15 cellular contexts compared by ENCODE assay signal in the genomic region with DNA sequence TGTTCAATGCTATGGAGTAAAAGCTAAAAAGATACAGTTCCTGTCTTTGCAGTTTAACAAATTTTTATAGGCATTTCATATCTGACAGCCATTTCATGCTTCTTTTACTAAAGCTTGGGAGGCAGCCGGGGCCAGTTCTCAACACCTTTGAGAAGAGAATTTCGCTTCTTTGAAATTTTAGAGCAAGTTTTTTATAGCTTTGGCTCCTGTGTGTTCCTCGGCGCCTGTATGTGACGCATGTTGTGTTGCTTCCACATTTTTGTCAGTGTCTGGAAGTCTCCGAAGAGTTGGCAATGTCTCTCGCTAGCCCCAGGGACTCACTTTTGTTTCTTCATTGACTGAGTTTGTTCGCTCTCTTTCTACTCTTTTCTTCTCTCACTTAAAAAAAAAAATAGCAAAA.
DNase-seq lines count a peak whose midpoint lies in the region; ATAC-seq and TF ChIP-seq lines count a peak whose summit lies in the region.
"Had no signal": no experiment of that assay in that cellular context is flagged by ENCODE, and none has a peak within 500 bp of the region (broad histone marks: within the 10 kb centered on the region; RNA-seq: fewer than 3 reads in every experiment).

No MANE protein-coding gene starts in this region.

- no peak for ATAC-seq in activated naive CD4-positive, alpha-beta T cell treated with anti-CD3 and anti-CD28 coated beads, Interleukin-2, amount 50 U/mL, for 72 hours
- ATAC-seq in GM21390 (IDR thresholded peaks at IDR 0.05; ENCODE audit: unreplicated experiment): no peak
- ATAC-seq: A549 had no signal

- H3K4me3 ChIP-seq in dorsolateral prefrontal cortex: peak overlapping the region in 8 of 59 donors; percentile 8 to 30 (median 16)
- H3K4me3 ChIP-seq: A549 had no signal

- H3K27ac ChIP-seq in dorsolateral prefrontal cortex: peak overlapping the region in 16 of 59 donors; percentile 4 to 65 (median 34)
- H3K27ac ChIP-seq: A549, C4-2B had no signal

- intact Hi-C loops in dorsolateral prefrontal cortex (cut with DNase I): no loop called here

- H3K27ac Mint-ChIP-seq in activated naive CD4-positive, alpha-beta T cell treated with anti-CD3 and anti-CD28 coated beads, Interleukin-2, amount 50 U/mL, for 72 hours: no peak overlapping the region
- H3K27ac Mint-ChIP-seq: CD4-positive, alpha-beta memory T cell; H9 had no signal

- H3K36me3 Mint-ChIP-seq in activated naive CD4-positive, alpha-beta T cell treated with anti-CD3 and anti-CD28 coated beads, Interleukin-2, amount 50 U/mL, for 72 hours: no peaks in the 10 kb centered on the region
- H3K36me3 Mint-ChIP-seq: CD4-positive, alpha-beta memory T cell had no signal

- no peak for TF ChIP-seq CTCF in dorsolateral prefrontal cortex (IDR thresholded peaks at IDR 0.05 in 54 of 56, conservative IDR thresholded peaks at IDR 0.05 in 2 of 56; ENCODE audit: low read depth in 1 of 56, partially characterized antibody in 56 of 56)

- peak; percentile 10 for DNase-seq in astrocyte of the hippocampus (ENCODE audit: low read depth, low spot score)
- peak in 7 of 10 donors; percentile 13 to 63 (median 44) for DNase-seq in dorsolateral prefrontal cortex
- peak; percentile 43 for DNase-seq in middle frontal gyrus (ENCODE audit: extremely low spot score, low spot score)
- DNase-seq in superior temporal gyrus (ENCODE audit: extremely low spot score): peak; percentile 33
- DNase-seq in activated naive CD4-positive, alpha-beta T cell treated with anti-CD3 and anti-CD28 coated beads, Interleukin-2, amount 50 U/mL, for 72 hours (ENCODE audit: low spot score in 2 of 2): no peak
- no peak for DNase-seq in A172 (ENCODE audit: low spot score)
- DNase-seq: BE2C; CD4-positive, alpha-beta memory T cell; DMS153; EL; GOT3; H9 had no signal

- no peaks in the 10 kb centered on the region for H3K9me3 Mint-ChIP-seq in activated naive CD4-positive, alpha-beta T cell treated with anti-CD3 and anti-CD28 coated beads, Interleukin-2, amount 50 U/mL, for 72 hours
- H3K9me3 Mint-ChIP-seq: H9 had no signal

- no peaks in the 10 kb centered on the region for H3K27me3 ChIP-seq in dorsolateral prefrontal cortex
- H3K27me3 ChIP-seq: BE2C had no signal

Comparison
In these comparisons a context has a peak if more than half of its experiments do, and no peak if none do; other contexts are left out.
1. DNase-seq: peak in astrocyte of the hippocampus (single experiment), dorsolateral prefrontal cortex (7 of 10), middle frontal gyrus (single experiment) and superior temporal gyrus (single experiment); none in activated naive CD4-positive, alpha-beta T cell treated with anti-CD3 and anti-CD28 coated beads, Interleukin-2, amount 50 U/mL, for 72 hours (0 of 2) and A172 (single experiment).